2 cellular contexts compared by ENCODE assay signal in genomic region chr17:37512442-37513070, GRCh38.
TF ChIP-seq lines count a peak whose summit lies in the region.

No MANE protein-coding gene starts in this region.

TF ChIP-seq in GM23338, 12 proteins besides CTCF, POLR2A, EP300 and RAD21 (continued from another document):
- TF ChIP-seq ZNF462 (CRISPR knock-in tag; IDR thresholded peaks at IDR 0.05): no peak
- TF ChIP-seq EZH2phosphoT487 (IDR thresholded peaks at IDR 0.05; ENCODE audit: unreplicated experiment): no peak
- no peak for TF ChIP-seq POLR2AphosphoS5 (IDR thresholded peaks at IDR 0.05; ENCODE audit: low read depth)
- no peak for TF ChIP-seq ZNF331 (CRISPR knock-in tag; IDR thresholded peaks at IDR 0.05; ENCODE audit: low read depth)
- TF ChIP-seq, protein P1, sequence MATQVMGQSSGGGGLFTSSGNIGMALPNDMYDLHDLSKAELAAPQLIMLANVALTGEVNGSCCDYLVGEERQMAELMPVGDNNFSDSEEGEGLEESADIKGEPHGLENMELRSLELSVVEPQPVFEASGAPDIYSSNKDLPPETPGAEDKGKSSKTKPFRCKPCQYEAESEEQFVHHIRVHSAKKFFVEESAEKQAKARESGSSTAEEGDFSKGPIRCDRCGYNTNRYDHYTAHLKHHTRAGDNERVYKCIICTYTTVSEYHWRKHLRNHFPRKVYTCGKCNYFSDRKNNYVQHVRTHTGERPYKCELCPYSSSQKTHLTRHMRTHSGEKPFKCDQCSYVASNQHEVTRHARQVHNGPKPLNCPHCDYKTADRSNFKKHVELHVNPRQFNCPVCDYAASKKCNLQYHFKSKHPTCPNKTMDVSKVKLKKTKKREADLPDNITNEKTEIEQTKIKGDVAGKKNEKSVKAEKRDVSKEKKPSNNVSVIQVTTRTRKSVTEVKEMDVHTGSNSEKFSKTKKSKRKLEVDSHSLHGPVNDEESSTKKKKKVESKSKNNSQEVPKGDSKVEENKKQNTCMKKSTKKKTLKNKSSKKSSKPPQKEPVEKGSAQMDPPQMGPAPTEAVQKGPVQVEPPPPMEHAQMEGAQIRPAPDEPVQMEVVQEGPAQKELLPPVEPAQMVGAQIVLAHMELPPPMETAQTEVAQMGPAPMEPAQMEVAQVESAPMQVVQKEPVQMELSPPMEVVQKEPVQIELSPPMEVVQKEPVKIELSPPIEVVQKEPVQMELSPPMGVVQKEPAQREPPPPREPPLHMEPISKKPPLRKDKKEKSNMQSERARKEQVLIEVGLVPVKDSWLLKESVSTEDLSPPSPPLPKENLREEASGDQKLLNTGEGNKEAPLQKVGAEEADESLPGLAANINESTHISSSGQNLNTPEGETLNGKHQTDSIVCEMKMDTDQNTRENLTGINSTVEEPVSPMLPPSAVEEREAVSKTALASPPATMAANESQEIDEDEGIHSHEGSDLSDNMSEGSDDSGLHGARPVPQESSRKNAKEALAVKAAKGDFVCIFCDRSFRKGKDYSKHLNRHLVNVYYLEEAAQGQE (IDR thresholded peaks at IDR 0.05; ENCODE audit: unreplicated experiment): no peak
- no peak for TF ChIP-seq NANOG (IDR thresholded peaks at IDR 0.05; ENCODE audit: borderline replicate concordance)
- TF ChIP-seq STAT1 (IDR thresholded peaks at IDR 0.05; ENCODE audit: unreplicated experiment): no peak
- no peak for TF ChIP-seq EZH2 (IDR thresholded peaks at IDR 0.05; ENCODE audit: low read depth, unreplicated experiment)
- no peak for TF ChIP-seq CREB1 (CRISPR knock-in tag; IDR thresholded peaks at IDR 0.05; ENCODE audit: low read depth)
- TF ChIP-seq ETS1 (IDR thresholded peaks at IDR 0.05): no peak
- no peak for TF ChIP-seq JUNB (IDR thresholded peaks at IDR 0.05; ENCODE audit: unreplicated experiment)

TF ChIP-seq in liver, 16 proteins besides CTCF, POLR2A, EP300 and RAD21 (continued from another document):
- peak; percentile 65 for TF ChIP-seq MAX (IDR thresholded peaks at IDR 0.05)
